ENCODE assay signal across 8 cellular contexts in genomic region chr12:48936379-48936979, GRCh38. TPM values are rescaled to one million over a fixed set of nuclear protein-coding genes. Genes with fewer than 3 reads are reported as not detected.
DNase-seq lines count a peak whose midpoint lies in the region; ATAC-seq and TF ChIP-seq lines count a peak whose summit lies in the region.

No MANE protein-coding gene starts in this region.

- peak; percentile 94 for TF ChIP-seq CTCF in GM12875 (IDR thresholded peaks at IDR 0.05; ENCODE audit: borderline replicate concordance, insufficient read depth, low read depth, low read length)
- TF ChIP-seq CTCF in choroid plexus epithelial cell (conservative IDR thresholded peaks at IDR 0.05; ENCODE audit: low read depth, low read length), result peak; percentile 96
- no peak for TF ChIP-seq CTCF in lower leg skin (IDR thresholded peaks at IDR 0.05)

- DNase-seq in A172 (ENCODE audit: low spot score) (peak; percentile 59), NCI-H2227 treated with DMSO at 0.1 percent for 48 hours (lab: John Stamatoyannopoulos, UW) (peak; percentile 12), choroid plexus epithelial cell (ENCODE audit: low read depth) (peak; percentile 83), lower leg skin (ENCODE audit: low spot score in 2 of 2) (peak; percentile 49 to 92)
- DNase-seq in activated CD4-positive, alpha-beta T cell treated with anti-CD3 and anti-CD28 coated beads, Interleukin-2, amount 10 ng/mL, durations not matched to agents 24 days and 14 days, result peak; percentile 94
- DNase-seq in stimulated activated CD4-positive, alpha-beta T cell treated with anti-CD3 and anti-CD28 coated beads, TNF-alpha, amount 100 ng/mL, for 48 hours (ENCODE audit: low read depth in 3 of 3), result peak; percentile 51 to 80 (median 70)

- ATAC-seq in HG03442 (IDR thresholded peaks at IDR 0.05; ENCODE audit: unreplicated experiment), result no peak

- no peak overlapping the region for H3K4me3 Mint-ChIP-seq in activated CD4-positive, alpha-beta T cell treated with anti-CD3 and anti-CD28 coated beads, Interleukin-2, amount 10 ng/mL, durations not matched to agents 24 days and 14 days

- no peaks in the 10 kb centered on the region for H3K9me3 Mint-ChIP-seq in activated CD4-positive, alpha-beta T cell treated with anti-CD3 and anti-CD28 coated beads, Interleukin-2, amount 10 ng/mL, durations not matched to agents 24 days and 14 days

- peak overlapping the region; percentile 39 for H3K27ac Mint-ChIP-seq in activated CD4-positive, alpha-beta T cell treated with anti-CD3 and anti-CD28 coated beads, Interleukin-2, amount 10 ng/mL, durations not matched to agents 24 days and 14 days

- H3K36me3 Mint-ChIP-seq in activated CD4-positive, alpha-beta T cell treated with anti-CD3 and anti-CD28 coated beads, Interleukin-2, amount 10 ng/mL, durations not matched to agents 24 days and 14 days (ENCODE audit: low read depth), result peaks cover 50% of the 10 kb centered on the region

- intact Hi-C loops in activated CD4-positive, alpha-beta T cell treated with anti-CD3 and anti-CD28 coated beads, Interleukin-2, amount 10 ng/mL, durations not matched to agents 24 days and 14 days (cut with micrococcal nuclease), result loop anchor here (1.0 to 2.0 kb wide), 2 partner anchors 32 to 83 kb away; a partner anchor contains a TSS
- intact Hi-C loops in lower leg skin (cut with DNase I; ENCODE audit: low total_unique reads), result no loop called here

- H3K4me1 Mint-ChIP-seq in activated CD4-positive, alpha-beta T cell treated with anti-CD3 and anti-CD28 coated beads, Interleukin-2, amount 10 ng/mL, durations not matched to agents 24 days and 14 days, result peaks cover 24% of the 10 kb centered on the region

- no peak for TF ChIP-seq POLR2A in lower leg skin (IDR thresholded peaks at IDR 0.05)

- no peaks in the 10 kb centered on the region for H3K27me3 Mint-ChIP-seq in activated CD4-positive, alpha-beta T cell treated with anti-CD3 and anti-CD28 coated beads, Interleukin-2, amount 10 ng/mL, durations not matched to agents 24 days and 14 days

- no peak overlapping the region for H3K4me3 ChIP-seq in GM12875 (ENCODE audit: low read depth, low read length)
- no peak overlapping the region for H3K4me3 ChIP-seq in choroid plexus epithelial cell (ENCODE audit: low read depth, low read length)
- H3K4me3 ChIP-seq in lower leg skin (ENCODE audit: low read depth, poor library complexity, severe bottlenecking), result no peak overlapping the region

RNA-seq across cellular contexts. Expression of gene FKBP11, which starts 11.2 kb away (rescaled TPM):
- 2.8 and 3.3 TPM in 2 replicates for total RNA-seq in A172 (2014; rRNA removed; shearing (Covaris generic))
- total RNA-seq in activated CD4-positive, alpha-beta T cell treated with anti-CD3 and anti-CD28 coated beads, Interleukin-2, amount 10 ng/mL, durations not matched to agents 24 days and 14 days, result 68.6 and 75.3 TPM in 2 replicates
- 1 to 10 TPM; 4.3 to 8.7 (median 7.9) TPM for total RNA-seq in lower leg skin

RNA-seq across cellular contexts. Expression of gene ARF3, which starts 20.8 kb away (rescaled TPM):
- 51.9 and 78.9 TPM in 2 replicates for total RNA-seq in A172 (2014; rRNA removed; shearing (Covaris generic))
- 109 and 112 TPM in 2 replicates for total RNA-seq in activated CD4-positive, alpha-beta T cell treated with anti-CD3 and anti-CD28 coated beads, Interleukin-2, amount 10 ng/mL, durations not matched to agents 24 days and 14 days
- total RNA-seq in lower leg skin, result 10 to 100 TPM; 65.1 to 89.3 (median 80.1) TPM

RNA-seq across cellular contexts. Expression of gene WNT10B, which starts 35.1 kb away (rescaled TPM):
- total RNA-seq in A172 (2014; rRNA removed; shearing (Covaris generic)), result 0.36 and 1.5 TPM in 2 replicates
- total RNA-seq in activated CD4-positive, alpha-beta T cell treated with anti-CD3 and anti-CD28 coated beads, Interleukin-2, amount 10 ng/mL, durations not matched to agents 24 days and 14 days, result 0.19 and 0.21 TPM in 2 replicates
- total RNA-seq in lower leg skin, result 1 to 10 TPM in 3 of 4 donors, under 1 TPM in 1; 0.30 to 7.2 (median 2.0) TPM

RNA-seq across cellular contexts. Expression of gene WNT1, which starts 41.6 kb away (rescaled TPM):
- total RNA-seq in A172 (2014; rRNA removed; shearing (Covaris generic)), result not detected in 2 replicates
- total RNA-seq in activated CD4-positive, alpha-beta T cell treated with anti-CD3 and anti-CD28 coated beads, Interleukin-2, amount 10 ng/mL, durations not matched to agents 24 days and 14 days, result not detected in 2 replicates
- not detected for total RNA-seq in lower leg skin

Comparison
In these comparisons a context has a peak if more than half of its experiments do, and no peak if none do; other contexts are left out.
1. DNase-seq: peak in every context shown above with its lines; median percentile 94 in activated CD4-positive, alpha-beta T cell treated with anti-CD3 and anti-CD28 coated beads, Interleukin-2, amount 10 ng/mL, durations not matched to agents 24 days and 14 days; 83 in choroid plexus epithelial cell; 70 in lower leg skin; 70 in stimulated activated CD4-positive, alpha-beta T cell treated with anti-CD3 and anti-CD28 coated beads, TNF-alpha, amount 100 ng/mL, for 48 hours; 59 in A172; 12 in NCI-H2227 treated with DMSO at 0.1 percent for 48 hours.
2. CTCF ChIP-seq: peak in GM12875 (single experiment) and choroid plexus epithelial cell (single experiment); none in lower leg skin (0 of 3).